In genomic region chr4:142563682-142564291, GRCh38 we compare ENCODE assay signal across 16 cellular contexts.
A peak's percentile ranks its signal among the peaks of the same experiment; 100 is the strongest.
DNase-seq lines count a peak whose midpoint lies in the region; ATAC-seq, FAIRE-seq and TF ChIP-seq lines count a peak whose summit lies in the region.
"Had no signal": no experiment of that assay in that cellular context is flagged by ENCODE, and none has a peak within 500 bp of the region (broad histone marks: within the 10 kb centered on the region; RNA-seq: fewer than 3 reads in every experiment).

No MANE protein-coding gene starts in this region.

- TF ChIP-seq RAD21 in GM12878 (IDR thresholded peaks at IDR 0.05; ENCODE audit: insufficient read depth, low read depth, low read length): no peak

- TF ChIP-seq EP300 in GM12878 (IDR thresholded peaks at IDR 0.05; ENCODE audit: borderline replicate concordance in 1 of 2, control insufficient read depth in 1 of 2, low read depth in 2 of 2, low read length in 2 of 2): no peak; a peak in 2 of 4 replicates

- peak overlapping the region; percentile 71 for H3K27ac Mint-ChIP-seq in activated CD4-positive, alpha-beta T cell treated with anti-CD3 and anti-CD28 coated beads, Interleukin-2, amount 10 ng/mL, durations not matched to agents 7 days and 5 days
- H3K27ac Mint-ChIP-seq in naive thymus-derived CD4-positive, alpha-beta T cell: peak overlapping the region; percentile 44 to 99 (median 88)
- H3K27ac Mint-ChIP-seq: activated B cell treated with CpG ODN at 0.5 μM for 24 hours, GM23338, mesothelial cell of epicardium had no signal

- BruUV-seq in GM12878 (replicated peaks; lab: Mats Ljungman, UMichigan): no TSS peak

- no peak overlapping the region for H3K4me3 ChIP-seq in GM12878
- H3K4me3 ChIP-seq in naive thymus-derived CD4-positive, alpha-beta T cell (ENCODE audit: low read length): peak overlapping the region; percentile 5
- no peak overlapping the region for H3K4me3 ChIP-seq in vagina
- H3K4me3 ChIP-seq: adrenal gland, GM23338, prostate gland had no signal

- CTCF ChIA-PET in activated CD4-positive, alpha-beta T cell treated with anti-CD3 and anti-CD28 coated beads, Interleukin-2, amount 10 ng/mL, durations not matched to agents 7 days and 5 days (lab: Charles Lee): interaction anchor here (1.1 to 1.3 kb wide), 3 partner anchors 10 to 156 kb away, joined by 3 to 5 read pairs (median 3); no protein-coding TSS in a partner anchor
- CTCF ChIA-PET in GM12878 (lab: Yijun Ruan, JAX): interaction anchor here (1.0 to 1.5 kb wide), 13 partner anchors 9 to 280 kb away, joined by 3 to 9 read pairs (median 4); no protein-coding TSS in a partner anchor
- CTCF ChIA-PET in naive thymus-derived CD4-positive, alpha-beta T cell (lab: Charles Lee): no interaction called here

- TF ChIP-seq POLR2A in GM12878 (IDR thresholded peaks at IDR 0.05; ENCODE audit: low read depth, low read length): no peak
- no peak for TF ChIP-seq POLR2A in vagina (IDR thresholded peaks at IDR 0.05)

- no peak overlapping the region for H3K4me3 Mint-ChIP-seq in activated CD4-positive, alpha-beta T cell treated with anti-CD3 and anti-CD28 coated beads, Interleukin-2, amount 10 ng/mL, durations not matched to agents 7 days and 5 days
- peak overlapping the region; percentile 7 to 92 (median 41) for H3K4me3 Mint-ChIP-seq in naive thymus-derived CD4-positive, alpha-beta T cell
- H3K4me3 Mint-ChIP-seq: activated B cell treated with CpG ODN at 0.5 μM for 24 hours, GM23338, mesothelial cell of epicardium had no signal

- H4K20me1 ChIP-seq in GM12878 (ENCODE audit: control insufficient read depth, insufficient read depth): no peaks in the 10 kb centered on the region

- no peak for FAIRE-seq in GM12878 (lab: Jason Lieb, UNC)

- no peaks in the 10 kb centered on the region for H3K27me3 Mint-ChIP-seq in activated CD4-positive, alpha-beta T cell treated with anti-CD3 and anti-CD28 coated beads, Interleukin-2, amount 10 ng/mL, durations not matched to agents 7 days and 5 days
- H3K27me3 Mint-ChIP-seq in naive thymus-derived CD4-positive, alpha-beta T cell: no peaks in the 10 kb centered on the region
- H3K27me3 Mint-ChIP-seq: activated B cell treated with CpG ODN at 0.5 μM for 24 hours had no signal

- POLR2A ChIA-PET in activated CD4-positive, alpha-beta T cell treated with anti-CD3 and anti-CD28 coated beads, Interleukin-2, amount 10 ng/mL, durations not matched to agents 7 days and 5 days (lab: Charles Lee): no interaction called here
- POLR2A ChIA-PET in GM12878 (lab: Charles Lee): interaction anchor here (0.7 to 1.5 kb wide), 8 partner anchors 10 to 215 kb away, joined by 3 to 6 read pairs (median 4); no protein-coding TSS in a partner anchor
- POLR2A ChIA-PET in naive thymus-derived CD4-positive, alpha-beta T cell (lab: Charles Lee): interaction anchor here (0.6 to 1.1 kb wide), 4 partner anchors 9 to 424 kb away, joined by 3 to 6 read pairs (median 4); no protein-coding TSS in a partner anchor

- peaks cover 5% of the 10 kb centered on the region for H3K36me3 Mint-ChIP-seq in activated CD4-positive, alpha-beta T cell treated with anti-CD3 and anti-CD28 coated beads, Interleukin-2, amount 10 ng/mL, durations not matched to agents 7 days and 5 days (ENCODE audit: low read depth)
- H3K36me3 Mint-ChIP-seq in naive thymus-derived CD4-positive, alpha-beta T cell: peaks cover 0 to 12% (median 0%) of the 10 kb centered on the region in 5 donors

- ATAC-seq in GM12878: peak; percentile 56
- no peak for ATAC-seq in naive thymus-derived CD4-positive, alpha-beta T cell
- ATAC-seq: GM23338 had no signal

- H3K27ac ChIP-seq in GM12878 (ENCODE audit: control insufficient read depth, insufficient read depth) (no peak overlapping the region), vagina (no peak overlapping the region)
- H3K27ac ChIP-seq in naive thymus-derived CD4-positive, alpha-beta T cell (ENCODE audit: low read depth, low read length): peak overlapping the region; percentile 84
- H3K27ac ChIP-seq: adrenal gland, prostate gland had no signal

- in situ Hi-C loops in GM12878 (cut with MboI): no loop called here

- no peaks in the 10 kb centered on the region for H3K4me1 ChIP-seq in GM12878 (ENCODE audit: control insufficient read depth, insufficient read depth, low read length)
- H3K4me1 ChIP-seq in naive thymus-derived CD4-positive, alpha-beta T cell (ENCODE audit: control insufficient read depth in 2 of 2, insufficient read depth in 2 of 2, low read length in 2 of 2): peaks cover 10 to 35% of the 10 kb centered on the region in 2 donors
- peaks cover 12% of the 10 kb centered on the region for H3K4me1 ChIP-seq in vagina
- H3K4me1 ChIP-seq: prostate gland had no signal

- H3K27me3 ChIP-seq in GM12878 (replicated peaks in 1 of 2; ENCODE audit: control insufficient read depth in 2 of 2, insufficient read depth in 2 of 2, low read length in 1 of 2) (no peaks in the 10 kb centered on the region), vagina (no peaks in the 10 kb centered on the region)
- H3K27me3 ChIP-seq in naive thymus-derived CD4-positive, alpha-beta T cell (ENCODE audit: control insufficient read depth in 2 of 2, insufficient read depth in 2 of 2, low read length in 2 of 2): no peaks in the 10 kb centered on the region
- H3K27me3 ChIP-seq: adrenal gland had no signal

- WGBS in GM12878 (ENCODE audit: insufficient coverage, insufficient replicate concordance, low lambda C conversion rate, missing lambda C conversion rate): 5% methylated on average over 6 of the region's 6 CpGs

- SMC1A ChIA-PET in GM12878 (lab: Charles Lee; ENCODE audit: uncharacterized antibody, unreplicated experiment): interaction anchor here (0.6 to 4.8 kb wide), 23 partner anchors 10 to 281 kb away, joined by 3 to 53 read pairs (median 4); no protein-coding TSS in a partner anchor

- RAD21 ChIA-PET in GM12878 (lab: Charles Lee; ENCODE audit: unreplicated experiment): interaction anchor here (0.7 to 2.9 kb wide), 17 partner anchors 10 to 281 kb away, joined by 3 to 23 read pairs (median 5); no protein-coding TSS in a partner anchor

- DNase-seq in activated CD4-positive, alpha-beta T cell treated with anti-CD3 and anti-CD28 coated beads, Interleukin-2, amount 10 ng/mL, durations not matched to agents 7 days and 5 days: no peak
- DNase-seq in activated CD4-positive, alpha-beta T cell treated with anti-CD3 and anti-CD28 coated beads for 48 hours: no peak
- peak; percentile 71 for DNase-seq in HS-27A (ENCODE audit: low read depth)
- peak; percentile 19 for DNase-seq in GM12878 (ENCODE audit: low read depth, low spot score)
- DNase-seq in naive thymus-derived CD4-positive, alpha-beta T cell: no peak
- DNase-seq in vagina (ENCODE audit: extremely low spot score in 2 of 2): no peak
- no peak for DNase-seq in central memory CD4-positive, alpha-beta T cell
- no peak for DNase-seq in NCI-H748 (lab: John Stamatoyannopoulos, UW; ENCODE audit: unreplicated experiment)
- DNase-seq: activated B cell treated with CpG ODN at 0.5 μM for 24 hours; adrenal gland; effector CD8-positive, alpha-beta T cell; hypothalamus; Karpas-422 had no signal

- no peak overlapping the region for H3K9ac ChIP-seq in GM12878 (ENCODE audit: control insufficient read depth, insufficient read depth, low read length)

- H3K36me3 ChIP-seq in GM12878 (ENCODE audit: control insufficient read depth in 2 of 2, insufficient read depth in 2 of 2, low read length in 1 of 2): no peaks in the 10 kb centered on the region
- no peaks in the 10 kb centered on the region for H3K36me3 ChIP-seq in naive thymus-derived CD4-positive, alpha-beta T cell (ENCODE audit: control insufficient read depth in 2 of 3, insufficient read depth in 3 of 3, low read length in 3 of 3)
- H3K36me3 ChIP-seq in vagina: no peaks in the 10 kb centered on the region
- H3K36me3 ChIP-seq: adrenal gland, prostate gland had no signal

- peaks cover 6% of the 10 kb centered on the region for H3K9me3 Mint-ChIP-seq in activated CD4-positive, alpha-beta T cell treated with anti-CD3 and anti-CD28 coated beads, Interleukin-2, amount 10 ng/mL, durations not matched to agents 7 days and 5 days
- peaks cover 0 to 3% (median 0%) of the 10 kb centered on the region in 11 donors for H3K9me3 Mint-ChIP-seq in naive thymus-derived CD4-positive, alpha-beta T cell
- H3K9me3 Mint-ChIP-seq: activated B cell treated with CpG ODN at 0.5 μM for 24 hours, GM23338 had no signal

- no peaks in the 10 kb centered on the region for H3K79me2 ChIP-seq in GM12878 (ENCODE audit: control insufficient read depth, insufficient read depth, low read length)

- H3K4me2 ChIP-seq in GM12878 (ENCODE audit: control insufficient read depth, insufficient read depth): no peak overlapping the region
- H3K4me2 ChIP-seq: GM23338 had no signal

- H3K4me1 Mint-ChIP-seq in activated CD4-positive, alpha-beta T cell treated with anti-CD3 and anti-CD28 coated beads, Interleukin-2, amount 10 ng/mL, durations not matched to agents 7 days and 5 days: peaks cover 56% of the 10 kb centered on the region
- H3K4me1 Mint-ChIP-seq in naive thymus-derived CD4-positive, alpha-beta T cell: peaks cover 4 to 77% (median 60%) of the 10 kb centered on the region in 7 donors
- H3K4me1 Mint-ChIP-seq: activated B cell treated with CpG ODN at 0.5 μM for 24 hours had no signal

- no peaks in the 10 kb centered on the region for H3K9me3 ChIP-seq in GM12878 (replicated peaks; ENCODE audit: control insufficient read depth, insufficient read depth, low read length)
- no peaks in the 10 kb centered on the region for H3K9me3 ChIP-seq in naive thymus-derived CD4-positive, alpha-beta T cell (ENCODE audit: control insufficient read depth in 2 of 3, low read length in 3 of 3)
- no peaks in the 10 kb centered on the region for H3K9me3 ChIP-seq in vagina
- H3K9me3 ChIP-seq: adrenal gland, prostate gland had no signal

- H2AFZ ChIP-seq in GM12878 (ENCODE audit: control insufficient read depth, low read depth, low read length): no peak overlapping the region
- H2AFZ ChIP-seq: GM23338 had no signal

- intact Hi-C loops in GM12878 (cut with micrococcal nuclease; ENCODE audit: unreplicated experiment): loop anchor here (10.0 kb wide), 1 partner anchor 439 kb away; no protein-coding TSS in a partner anchor
- intact Hi-C loops in naive thymus-derived CD4-positive, alpha-beta T cell (cut with micrococcal nuclease): no loop called here
- intact Hi-C loops in vagina (cut with DNase I): no loop called here

- TF ChIP-seq CTCF in GM12878 (IDR thresholded peaks at IDR 0.05 in 2 of 3, conservative IDR thresholded peaks at IDR 0.05 in 1 of 3; ENCODE audit: control insufficient read depth in 2 of 3, extremely low read depth in 1 of 3, insufficient read depth in 1 of 3, low read depth in 3 of 3, low read length in 3 of 3) (no peak), vagina (IDR thresholded peaks at IDR 0.05) (no peak)

TF ChIP-seq in GM12878, 131 proteins besides CTCF, POLR2A, EP300 and RAD21 (continues in another document):
- TF ChIP-seq ZNF24 (IDR thresholded peaks at IDR 0.05) (peak; percentile 89), GATAD2B (conservative IDR thresholded peaks at IDR 0.05; ENCODE audit: low read depth) (peak; percentile 61), NR2F1 (conservative IDR thresholded peaks at IDR 0.05) (0 out of 2 replicates have a peak, but pooled peaks have one; percentile 26), PML (IDR thresholded peaks at IDR 0.05; ENCODE audit: low read length) (no peak), MEF2B (IDR thresholded peaks at IDR 0.05; ENCODE audit: partially characterized antibody, poor library complexity, severe bottlenecking) (peak; percentile 89), CBX5 (IDR thresholded peaks at IDR 0.05; ENCODE audit: low read depth) (no peak)

Comparison
In these comparisons a context has a peak if more than half of its experiments do, and no peak if none do; other contexts are left out.
1. DNase-seq: peak in HS-27A (single experiment) and GM12878 (single experiment); none in activated CD4-positive, alpha-beta T cell treated with anti-CD3 and anti-CD28 coated beads, Interleukin-2, amount 10 ng/mL, durations not matched to agents 7 days and 5 days (single experiment), activated CD4-positive, alpha-beta T cell treated with anti-CD3 and anti-CD28 coated beads for 48 hours (single experiment), naive thymus-derived CD4-positive, alpha-beta T cell (0 of 9), vagina (0 of 2), central memory CD4-positive, alpha-beta T cell (single experiment) and NCI-H748 (single experiment).